In the genomic region with DNA sequence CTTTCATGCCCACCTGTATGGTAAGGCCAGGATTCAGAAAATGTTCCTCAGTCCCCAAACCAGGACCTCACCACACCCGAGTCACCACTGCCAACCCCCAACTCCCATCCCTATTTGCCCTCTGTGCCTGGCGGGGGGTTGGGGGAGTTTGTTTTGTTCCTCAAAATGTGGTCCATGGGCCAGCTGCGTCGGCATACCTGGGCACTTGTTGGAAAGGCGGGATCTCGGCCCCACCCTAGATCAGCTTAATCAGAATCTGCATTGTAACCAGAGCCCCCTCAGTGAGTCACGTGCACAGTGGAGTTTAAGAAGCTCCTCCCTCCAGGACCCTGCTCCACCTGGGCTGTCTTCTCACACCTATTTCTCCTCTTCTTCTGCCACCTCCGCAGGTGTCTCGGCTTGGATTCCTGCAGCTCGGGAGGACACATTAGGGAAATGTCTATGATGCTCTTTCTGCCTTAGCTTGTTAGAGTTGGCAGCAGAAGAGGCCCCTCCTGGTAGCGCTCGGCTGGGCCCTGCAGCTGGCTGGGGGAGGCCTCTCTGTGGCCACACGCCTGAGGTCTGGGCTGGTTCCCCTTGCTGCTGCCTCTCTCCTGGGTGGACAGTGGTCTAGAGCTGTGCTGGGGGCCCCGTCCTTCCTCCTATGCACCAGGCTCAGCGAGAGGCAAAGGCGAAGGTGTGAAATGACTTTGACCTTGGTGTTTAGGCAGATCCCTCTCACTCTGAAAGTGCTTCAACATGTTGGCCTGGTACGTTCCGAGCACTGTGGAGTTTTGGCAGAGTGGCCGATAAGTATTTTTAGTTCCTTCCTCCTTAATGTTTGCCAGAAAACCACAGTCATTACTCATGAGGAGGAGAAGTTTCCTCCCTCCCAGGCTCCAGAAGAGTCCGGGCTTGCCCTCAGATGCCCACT, we compare ENCODE assay signal across 9 cellular contexts. TPM values are rescaled to one million over a fixed set of nuclear protein-coding genes. Genes with fewer than 3 reads are reported as not detected.
DNase-seq lines count a peak whose midpoint lies in the region; ATAC-seq and TF ChIP-seq lines count a peak whose summit lies in the region.
"Had no signal": no experiment of that assay in that cellular context is flagged by ENCODE, and none has a peak within 500 bp of the region (broad histone marks: within the 10 kb centered on the region; RNA-seq: fewer than 3 reads in every experiment).

No MANE protein-coding gene starts in this region.

- H3K4me1 Mint-ChIP-seq in activated naive CD8-positive, alpha-beta T cell treated with anti-CD3 and anti-CD28 coated beads for 36 hours, result peaks cover 12% of the 10 kb centered on the region

- ATAC-seq in left ventricle myocardium superior, result peak; percentile 95

- no peak overlapping the region for H3K27ac Mint-ChIP-seq in activated naive CD8-positive, alpha-beta T cell treated with anti-CD3 and anti-CD28 coated beads for 36 hours
- H3K27ac Mint-ChIP-seq: T-helper 1 cell treated with Interleukin-12 subunit alpha and Interleukin-12 subunit beta and Interleukin-4 antibody, amounts not matched to agents 30 μg/mL and 1 μg/mL, for 36 hours had no signal

- no peak for TF ChIP-seq CTCF in BE2C (IDR thresholded peaks at IDR 0.05; ENCODE audit: low read depth, low read length)

- H3K36me3 Mint-ChIP-seq in activated naive CD8-positive, alpha-beta T cell treated with anti-CD3 and anti-CD28 coated beads for 36 hours, result no peaks in the 10 kb centered on the region

- H3K27me3 Mint-ChIP-seq in activated naive CD8-positive, alpha-beta T cell treated with anti-CD3 and anti-CD28 coated beads for 36 hours, result peaks cover 19% of the 10 kb centered on the region

- no peaks in the 10 kb centered on the region for H3K36me3 ChIP-seq in BE2C

- peak overlapping the region in 20 of 21 experiments; percentile 49 to 89 (median 76) for H3K27ac ChIP-seq in skin epidermis

- intact Hi-C loops in left ventricle myocardium superior (cut with micrococcal nuclease), result no loop called here

- H3K27me3 ChIP-seq in BE2C, result no peaks in the 10 kb centered on the region

- no peak overlapping the region for H3K4me3 Mint-ChIP-seq in activated naive CD8-positive, alpha-beta T cell treated with anti-CD3 and anti-CD28 coated beads for 36 hours
- H3K4me3 Mint-ChIP-seq: T-helper 1 cell treated with Interleukin-12 subunit alpha and Interleukin-12 subunit beta and Interleukin-4 antibody, amounts not matched to agents 30 μg/mL and 1 μg/mL, for 36 hours had no signal

- H3K9me3 ChIP-seq in BE2C, result no peaks in the 10 kb centered on the region

- H3K4me3 ChIP-seq in skin epidermis, result peak overlapping the region in 1 of 7 experiments; percentile 1
- no peak overlapping the region for H3K4me3 ChIP-seq in BE2C (ENCODE audit: low read depth, low read length)

- no peaks in the 10 kb centered on the region for H3K9me3 Mint-ChIP-seq in activated naive CD8-positive, alpha-beta T cell treated with anti-CD3 and anti-CD28 coated beads for 36 hours
- H3K9me3 Mint-ChIP-seq: T-helper 1 cell treated with Interleukin-12 subunit alpha and Interleukin-12 subunit beta and Interleukin-4 antibody, amounts not matched to agents 30 μg/mL and 1 μg/mL, for 36 hours had no signal

- DNase-seq in GM04503 (ENCODE audit: low read depth) (peak; percentile 81), M059J (ENCODE audit: low read depth) (peak; percentile 90), left ventricle myocardium superior (peak; percentile 53), activated gamma-delta T cell (lab: John Stamatoyannopoulos, UW) (no peak), BE2C (no peak), cerebellar cortex (ENCODE audit: low spot score) (no peak)
- peak; percentile 26 for DNase-seq in activated naive CD8-positive, alpha-beta T cell treated with anti-CD3 and anti-CD28 coated beads for 36 hours

- no peaks in the 10 kb centered on the region for H3K4me1 ChIP-seq in BE2C

RNA-seq across cellular contexts. Expression of a gene that starts 41.8 kb away (rescaled TPM):
- total RNA-seq in M059J (2014; rRNA removed; shearing (Covaris generic)), result 219 and 225 TPM in 2 replicates
- total RNA-seq in activated naive CD8-positive, alpha-beta T cell treated with anti-CD3 and anti-CD28 coated beads for 36 hours, result 10 to 100 TPM; 70.4 to 71.4 TPM
- total RNA-seq in left ventricle myocardium superior, result 166 TPM
- polyA plus RNA-seq in BE2C (2012; ENCODE audit: insufficient read depth, insufficient read length, low read depth), result 61.8 TPM

RNA-seq across cellular contexts. Expression of a gene that starts 41.8 kb away (rescaled TPM):
- 40.3 and 46.1 TPM in 2 replicates for total RNA-seq in M059J (2014; rRNA removed; shearing (Covaris generic))
- 10 to 100 TPM; 77.6 to 83.0 TPM for total RNA-seq in activated naive CD8-positive, alpha-beta T cell treated with anti-CD3 and anti-CD28 coated beads for 36 hours
- total RNA-seq in left ventricle myocardium superior, result 78.6 TPM
- polyA plus RNA-seq in BE2C (2012; ENCODE audit: insufficient read depth, insufficient read length, low read depth), result 74.8 TPM

Comparison
In these comparisons a context has a peak if more than half of its experiments do, and no peak if none do; other contexts are left out.
1. DNase-seq: peak in GM04503 (single experiment), M059J (single experiment), activated naive CD8-positive, alpha-beta T cell treated with anti-CD3 and anti-CD28 coated beads for 36 hours (single experiment) and left ventricle myocardium superior (single experiment); none in activated gamma-delta T cell (single experiment), BE2C (single experiment) and cerebellar cortex (single experiment).